29 cellular contexts compared by ENCODE assay signal in the genomic region with DNA sequence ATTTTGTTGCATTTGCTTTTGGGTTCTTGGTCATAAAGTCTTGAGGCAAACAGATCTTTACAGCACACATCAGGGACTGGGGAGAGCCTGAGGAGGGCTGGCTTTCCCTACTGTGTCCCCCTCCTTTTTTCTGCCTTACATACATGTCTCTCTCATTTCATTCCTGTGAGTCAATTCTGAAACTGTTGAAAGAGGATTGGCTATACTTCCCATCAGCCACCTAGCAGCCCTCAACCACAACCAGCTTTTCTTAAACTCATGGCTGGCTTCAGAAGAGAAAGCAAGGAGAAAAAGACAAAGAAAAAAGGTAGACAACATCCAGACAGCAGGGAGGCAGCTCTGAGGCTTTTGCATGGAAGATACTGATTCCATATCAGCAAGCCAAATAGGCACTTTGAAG.
"Had no signal": no experiment of that assay in that cellular context is flagged by ENCODE, and none has a peak within 500 bp of the region (broad histone marks: within the 10 kb centered on the region; RNA-seq: fewer than 3 reads in every experiment).

No MANE protein-coding gene starts in this region.

- H3K27ac ChIP-seq: adrenal gland, brain microvascular endothelial cell, cardiac muscle cell, VCaP had no signal

- H3K4me3 Mint-ChIP-seq: activated B cell treated with CpG ODN at 0.5 μM for 24 hours; activated CD4-positive, alpha-beta memory T cell treated with anti-CD3 and anti-CD28 coated beads for 36 hours; activated naive CD4-positive, alpha-beta T cell treated with anti-CD3 and anti-CD28 coated beads for 36 hours; activated T-cell treated with anti-CD3 and anti-CD28 coated beads, Interleukin-2, amount 50 U/mL, for 4 hours; activated T-helper 1 cell treated with anti-CD3 and anti-CD28 coated beads, Interleukin-12 subunit alpha, Interleukin-12 subunit beta, Interleukin-2, Interleukin-4 antibody, amounts not matched to agents 30 ng/mL and 10 ng/mL and 1 ng/mL, durations not matched to agents 14 hours and 24 hours and 36 hours; central memory CD8-positive, alpha-beta T cell had no signal

- H3K36me3 ChIP-seq: adrenal gland, brain microvascular endothelial cell, cardiac muscle cell had no signal

- H3K36me3 Mint-ChIP-seq: activated CD4-positive, alpha-beta memory T cell treated with anti-CD3 and anti-CD28 coated beads for 36 hours; activated naive CD4-positive, alpha-beta T cell treated with anti-CD3 and anti-CD28 coated beads, Interleukin-2, amount 50 U/mL, for 72 hours had no signal

- H3K9me3 Mint-ChIP-seq: activated B cell treated with CpG ODN at 0.5 μM for 24 hours; activated CD4-positive, alpha-beta memory T cell treated with anti-CD3 and anti-CD28 coated beads for 36 hours; activated naive CD4-positive, alpha-beta T cell treated with anti-CD3 and anti-CD28 coated beads for 36 hours; activated T-helper 1 cell treated with anti-CD3 and anti-CD28 coated beads, Interleukin-12 subunit alpha, Interleukin-12 subunit beta, Interleukin-2, Interleukin-4 antibody, amounts not matched to agents 30 ng/mL and 10 ng/mL and 1 ng/mL, durations not matched to agents 14 hours and 24 hours and 36 hours; central memory CD8-positive, alpha-beta T cell had no signal

- H3K4me3 ChIP-seq: adrenal gland, cardiac muscle cell had no signal

- H3K4me1 ChIP-seq: adrenal gland had no signal

- H3K4me1 Mint-ChIP-seq: activated B cell treated with CpG ODN at 0.5 μM for 24 hours; central memory CD8-positive, alpha-beta T cell had no signal

- H3K27me3 ChIP-seq: adrenal gland, brain microvascular endothelial cell, cardiac muscle cell had no signal

- DNase-seq: activated B cell treated with CpG ODN at 0.5 μM for 24 hours; activated CD4-positive, alpha-beta memory T cell treated with anti-CD3 and anti-CD28 coated beads for 36 hours; activated CD4-positive, alpha-beta T cell treated with anti-CD3 and anti-CD28 coated beads for 4 hours; activated CD4-positive, alpha-beta T cell treated with anti-CD3 and anti-CD28 coated beads, Interleukin-2, amount 50 U/mL, for 1 hour; activated CD4-positive, CD25-positive, alpha-beta regulatory T cell treated with anti-CD3 and anti-CD28 coated beads, Interleukin-2, amount 50 U/mL, for 72 hours; activated CD8-positive, alpha-beta memory T cell treated with anti-CD3 and anti-CD28 coated beads, Interleukin-2, amount 50 U/mL, for 4 hours; activated gamma-delta T cell treated with Interleukin-2 at 50 U/mL for 16 hours; activated naive CD4-positive, alpha-beta T cell treated with anti-CD3 and anti-CD28 coated beads for 36 hours; activated T-cell treated with anti-CD3 and anti-CD28 coated beads for 4 hours; activated T-cell treated with anti-CD3 and anti-CD28 coated beads, Interleukin-2, amount 50 U/mL, for 4 hours; adrenal gland; brain microvascular endothelial cell; NCI-H1048; NCI-H1105 treated with DMSO at 0.1 percent for 48 hours; NCI-H1436; NCI-H1694; NCI-H1930; NCI-H2081 treated with DMSO at 0.1 percent for 48 hours; NCI-H345; NCI-H524 treated with DMSO at 0.1 percent for 48 hours; SW 1271; T-helper 1 cell; T-helper 9 cell had no signal

- H3K27ac Mint-ChIP-seq: activated B cell treated with CpG ODN at 0.5 μM for 24 hours; activated CD4-positive, alpha-beta memory T cell treated with anti-CD3 and anti-CD28 coated beads for 36 hours; activated naive CD4-positive, alpha-beta T cell treated with anti-CD3 and anti-CD28 coated beads for 36 hours; activated naive CD4-positive, alpha-beta T cell treated with anti-CD3 and anti-CD28 coated beads, Interleukin-2, amount 50 U/mL, for 72 hours; activated T-helper 1 cell treated with anti-CD3 and anti-CD28 coated beads, Interleukin-12 subunit alpha, Interleukin-12 subunit beta, Interleukin-2, Interleukin-4 antibody, amounts not matched to agents 30 ng/mL and 10 ng/mL and 1 ng/mL, durations not matched to agents 14 hours and 24 hours and 36 hours had no signal

- ATAC-seq: activated naive CD4-positive, alpha-beta T cell treated with anti-CD3 and anti-CD28 coated beads, Interleukin-2, amount 50 U/mL, for 72 hours; activated T-cell treated with anti-CD3 and anti-CD28 coated beads, Interleukin-2, amount 50 U/mL, for 4 hours; Panc1 had no signal

- H3K27me3 Mint-ChIP-seq: central memory CD8-positive, alpha-beta T cell had no signal
